Comparison of ENCODE assay signal across 1 cellular context in genomic region chr2:70090706-70091334, GRCh38.
TF ChIP-seq lines count a peak whose summit lies in the region.

No MANE protein-coding gene starts in this region.

TF ChIP-seq in WTC11, 78 proteins besides CTCF, POLR2A, EP300 and RAD21 (continued from another document):
- no peak for TF ChIP-seq FOXP4 (CRISPR knock-in tag; IDR thresholded peaks at IDR 0.05)
- TF ChIP-seq PRDM15 (CRISPR knock-in tag; IDR thresholded peaks at IDR 0.05): no peak
- TF ChIP-seq GABPB1 (CRISPR knock-in tag; IDR thresholded peaks at IDR 0.05): no peak
- no peak for TF ChIP-seq MYBL2 (CRISPR knock-in tag; IDR thresholded peaks at IDR 0.05)
- no peak for TF ChIP-seq NR1H2 (CRISPR knock-in tag; IDR thresholded peaks at IDR 0.05)
- no peak for TF ChIP-seq NR3C1 (CRISPR knock-in tag; conservative IDR thresholded peaks at IDR 0.05; ENCODE audit: low read depth)
